ENCODE assay signal across 4 cellular contexts in the genomic region with DNA sequence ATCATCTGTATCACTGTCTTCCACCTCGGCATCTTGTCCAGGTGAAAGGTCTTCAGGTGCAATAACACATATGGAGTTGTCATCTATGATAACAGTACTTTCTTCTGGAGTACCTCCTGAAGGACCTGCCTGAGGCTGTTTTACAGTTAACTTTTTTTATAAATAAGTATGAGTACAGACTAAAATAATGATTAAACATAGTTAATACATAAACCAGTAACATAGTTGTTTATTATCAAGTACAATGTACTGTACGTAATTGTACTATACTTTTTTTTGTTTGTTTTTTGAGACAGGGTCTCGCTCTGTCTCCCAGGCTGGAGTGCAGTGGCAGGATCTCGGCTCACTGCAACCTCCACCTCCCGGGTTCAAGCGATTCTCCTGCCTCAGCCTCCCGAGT. TPM values are rescaled to one million over a fixed set of nuclear protein-coding genes. Genes with fewer than 3 reads are reported as not detected.
A peak's percentile ranks its signal among the peaks of the same experiment; 100 is the strongest.
DNase-seq lines count a peak whose midpoint lies in the region; FAIRE-seq and TF ChIP-seq lines count a peak whose summit lies in the region.
"Not testable (repeated sequence)": the region's sequence is repeated elsewhere in the genome, so short reads cannot be mapped to it uniquely, and the experiment has no call there.

No MANE protein-coding gene starts in this region.

- not testable (repeated sequence) for H3K36me3 ChIP-seq in kidney (ENCODE audit: control insufficient read depth in 1 of 2, insufficient read depth in 2 of 2, low read length in 2 of 2)

- not testable (repeated sequence) for H3K9me3 ChIP-seq in kidney (ENCODE audit: control insufficient read depth in 1 of 2, low read length in 2 of 2)

- DNase-seq in ACHN (peak; percentile 57), kidney tubule cell (ENCODE audit: low spot score) (peak; percentile 40)
- not testable (repeated sequence) for DNase-seq in RCC 7860 (ENCODE audit: low spot score); kidney

- H3K4me3 ChIP-seq in kidney (ENCODE audit: low read length in 2 of 2), result not testable (repeated sequence)

- H3K4me1 ChIP-seq in kidney (ENCODE audit: control insufficient read depth in 1 of 2, insufficient read depth in 1 of 2, low read depth in 1 of 2, low read length in 2 of 2), result peaks cover 2 to 11% of the 10 kb centered on the region in 2 donors

- H3K27ac ChIP-seq in kidney (ENCODE audit: low read depth in 2 of 2, low read length in 2 of 2), result peak overlapping the region in 1 of 2 donors; percentile 16

- FAIRE-seq in RCC 7860 (lab: Jason Lieb, UNC) (peak; percentile 37), kidney (lab: Jason Lieb, UNC) (peak; percentile 33)

- intact Hi-C loops in kidney (cut with DNase I), result not testable (repeated sequence)

- H3K9ac ChIP-seq in kidney (ENCODE audit: low read length in 2 of 2), result not testable (repeated sequence)

- in situ Hi-C loops in ACHN (cut with HindIII; ENCODE audit: low pct_ligation_motif_present, low pct_unique_long_range_greater_than_20kb, low sequenced_read_pairs), result not testable (repeated sequence)

- not testable (repeated sequence) for TF ChIP-seq CTCF in kidney (IDR thresholded peaks at IDR 0.05; ENCODE audit: borderline replicate concordance, extremely low read depth, insufficient read depth)

RNA-seq across cellular contexts. Expression of a gene that starts 16.7 kb away (rescaled TPM):
- total RNA-seq in kidney, result 88.7 TPM
- polyA plus RNA-seq in kidney (ENCODE audit: insufficient read depth, low read depth, low replicate concordance), result 27.9 TPM
